In the genomic region with DNA sequence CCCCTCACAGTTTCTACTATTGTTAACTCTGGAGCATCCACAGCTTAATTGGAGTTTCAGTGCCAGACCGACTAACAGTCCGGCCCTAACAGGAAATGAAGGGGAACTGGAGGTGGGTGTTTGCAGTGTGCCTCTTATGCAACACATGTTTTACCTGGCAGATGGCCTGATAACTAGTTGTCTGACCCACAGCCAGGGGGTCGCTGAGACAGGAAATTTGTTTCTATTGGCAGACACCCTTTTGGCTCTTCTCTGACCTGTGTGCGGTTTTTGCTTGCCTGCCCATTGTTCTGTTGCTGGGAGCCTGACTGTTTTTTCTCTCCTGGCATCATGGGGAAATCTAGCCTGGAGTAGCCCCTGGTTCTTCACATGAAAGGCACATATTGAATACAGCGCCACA, we compare ENCODE assay signal across 30 cellular contexts.
DNase-seq lines count a peak whose midpoint lies in the region; ATAC-seq, FAIRE-seq and TF ChIP-seq lines count a peak whose summit lies in the region.
"Had no signal": no experiment of that assay in that cellular context is flagged by ENCODE, and none has a peak within 500 bp of the region (broad histone marks: within the 10 kb centered on the region; RNA-seq: fewer than 3 reads in every experiment).

No MANE protein-coding gene starts in this region.

- TF ChIP-seq EP300 in gastroesophageal sphincter (IDR thresholded peaks at IDR 0.05), result no peak

- no peaks in the 10 kb centered on the region; the same call in 1 of the 2 replicates for H3K4me1 ChIP-seq in H9 (ENCODE audit: insufficient read depth, low read length)
- no peaks in the 10 kb centered on the region for H3K4me1 ChIP-seq in astrocyte (ENCODE audit: insufficient read depth, low read length)
- no peaks in the 10 kb centered on the region for H3K4me1 ChIP-seq in gastroesophageal sphincter
- no peaks in the 10 kb centered on the region; the same call in 1 of the 2 replicates for H3K4me1 ChIP-seq in HAP-1
- H3K4me1 ChIP-seq: adrenal gland, psoas muscle, tibial artery had no signal

- H4K91ac ChIP-seq in H9 (ENCODE audit: insufficient read length, low read depth, low read length), result no peak overlapping the region

- no peak overlapping the region for H3K23ac ChIP-seq in H9 (ENCODE audit: insufficient read length, low read depth, low read length)

- DNase-seq in H9 (no peak), astrocyte (ENCODE audit: low read depth) (peak; percentile 41), skeletal muscle cell (ENCODE audit: low read depth) (peak; percentile 30), HAP-1 (ENCODE audit: low spot score in 2 of 2) (no peak)
- DNase-seq in activated CD8-positive, alpha-beta memory T cell treated with anti-CD3 and anti-CD28 coated beads, Interleukin-2, amount 50 U/mL, for 48 hours, result no peak
- DNase-seq: activated CD4-positive, alpha-beta memory T cell treated with anti-CD3 and anti-CD28 coated beads for 36 hours; activated CD4-positive, CD25-positive, alpha-beta regulatory T cell treated with anti-CD3 and anti-CD28 coated beads, Interleukin-2, amount 50 U/mL, for 72 hours; activated naive CD4-positive, alpha-beta T cell treated with anti-CD3 and anti-CD28 coated beads for 36 hours; adrenal gland; CD8-positive, alpha-beta memory T cell; effector CD4-positive, alpha-beta T cell; HFFc6; left ventricle myocardium superior; midbrain; naive B cell; NCI-H1092 treated with DMSO at 0.1 percent for 48 hours; NCI-H1694 treated with DMSO at 0.1 percent for 48 hours; NCI-H2171 treated with DMSO at 0.1 percent for 48 hours; NCI-H524; psoas muscle; SK-N-SH; stimulated activated CD4-positive, alpha-beta T cell treated with anti-CD3 and anti-CD28 coated beads, Interleukin-4, amount 100 ng/mL, for 1 hour; T-helper 17 cell; tibial artery had no signal

- H3K23me2 ChIP-seq in H9 (ENCODE audit: insufficient read length, low read depth, low read length, poor library complexity, severe bottlenecking), result no peaks in the 10 kb centered on the region

- H3K9me3 ChIP-seq in H9 (ENCODE audit: control insufficient read depth, low read depth, low read length) (no peaks in the 10 kb centered on the region), astrocyte (ENCODE audit: insufficient read depth, low read depth, low read length) (no peaks in the 10 kb centered on the region), gastroesophageal sphincter (no peaks in the 10 kb centered on the region), HAP-1 (no peaks in the 10 kb centered on the region)
- H3K9me3 ChIP-seq: adrenal gland, psoas muscle, SK-N-SH, tibial artery had no signal

- H3K27ac Mint-ChIP-seq in H9 (peak overlapping the region; percentile 36 to 69 (median 59); a peak in 5 of 7 replicates), astrocyte (ENCODE audit: unreplicated experiment) (no peak overlapping the region)
- H3K27ac Mint-ChIP-seq: activated CD4-positive, alpha-beta memory T cell treated with anti-CD3 and anti-CD28 coated beads for 36 hours; activated naive CD4-positive, alpha-beta T cell treated with anti-CD3 and anti-CD28 coated beads for 36 hours; CD8-positive, alpha-beta memory T cell; HFFc6; naive B cell; T-helper 17 cell had no signal

- no peak overlapping the region for H2BK15ac ChIP-seq in H9 (ENCODE audit: low read depth, low read length)

- TF ChIP-seq POLR2A in gastroesophageal sphincter (IDR thresholded peaks at IDR 0.05), result no peak

- H3K4ac ChIP-seq in H9 (ENCODE audit: low read depth, low read length), result no peak overlapping the region

- WGBS in H9 (ENCODE audit: extremely low coverage, insufficient read length, low lambda C conversion rate), result no CpG with 5 or more reads among the region's 5 CpGs
- 65 to 68% methylated on average over 2 to 4 of the region's 5 CpGs for WGBS in gastroesophageal sphincter (ENCODE audit: low coverage in 1 of 2), 2 donors

- H3K79me1 ChIP-seq in H9 (ENCODE audit: insufficient read depth, low read depth, low read length, poor library complexity, severe bottlenecking), result no peaks in the 10 kb centered on the region

- H3K27ac ChIP-seq in H9 (ENCODE audit: insufficient read length, low read depth, low read length), result peak overlapping the region; percentile 33
- no peak overlapping the region for H3K27ac ChIP-seq in astrocyte (ENCODE audit: low read depth, low read length)
- no peak overlapping the region for H3K27ac ChIP-seq in gastroesophageal sphincter
- H3K27ac ChIP-seq: adrenal gland, epithelial cell of prostate, psoas muscle, tibial artery had no signal

- H2BK5ac ChIP-seq in H9 (ENCODE audit: insufficient read length, low read length), result no peak overlapping the region

- no peak for FAIRE-seq in astrocyte (lab: Jason Lieb, UNC)
- FAIRE-seq: keratinocyte had no signal

- H3K27me3 ChIP-seq in H9 (ENCODE audit: insufficient read depth, low read length) (no peaks in the 10 kb centered on the region), astrocyte (ENCODE audit: insufficient read depth, low read length) (no peaks in the 10 kb centered on the region), gastroesophageal sphincter (no peaks in the 10 kb centered on the region), HAP-1 (ENCODE audit: low read depth) (no peaks in the 10 kb centered on the region)
- H3K27me3 ChIP-seq: adrenal gland, tibial artery had no signal

- H3K56ac ChIP-seq in H9 (ENCODE audit: insufficient read length, low read depth, low read length), result no peak overlapping the region

- H2BK12ac ChIP-seq in H9 (ENCODE audit: insufficient read length, low read depth, low read length), result no peak overlapping the region

- no peaks in the 10 kb centered on the region for H3K36me3 ChIP-seq in astrocyte (ENCODE audit: insufficient read depth, low read length)
- H3K36me3 ChIP-seq in gastroesophageal sphincter, result no peaks in the 10 kb centered on the region
- H3K36me3 ChIP-seq in HAP-1 (replicated peaks), result no peaks in the 10 kb centered on the region
- H3K36me3 ChIP-seq: adrenal gland, tibial artery had no signal

- no peak overlapping the region for H3T11ph ChIP-seq in H9 (ENCODE audit: low read length)

- ATAC-seq in gastroesophageal sphincter (peak; percentile 53), GM18517 (IDR thresholded peaks at IDR 0.05; ENCODE audit: unreplicated experiment) (no peak)
- ATAC-seq: psoas muscle, Right ventricle myocardium inferior, sciatic nerve, T-helper 17 cell had no signal

- H3K4me1 Mint-ChIP-seq in H9 (peaks cover 12 to 20% of the 10 kb centered on the region in 2 experiments), astrocyte (ENCODE audit: low read depth, unreplicated experiment) (no peaks in the 10 kb centered on the region)
- H3K4me1 Mint-ChIP-seq: CD8-positive, alpha-beta memory T cell; naive B cell; T-helper 17 cell had no signal

- H2BK120ac ChIP-seq in H9 (ENCODE audit: low read depth, low read length, poor library complexity, severe bottlenecking), result no peak overlapping the region

- no peak overlapping the region for H3K9ac ChIP-seq in H9 (ENCODE audit: extremely low read depth, insufficient read length, low read length)
- H3K9ac ChIP-seq in astrocyte (ENCODE audit: low read length), result no peak overlapping the region
- H3K9ac ChIP-seq: SK-N-SH had no signal

- TF ChIP-seq CTCF in H9 (conservative IDR thresholded peaks at IDR 0.05) (no peak), astrocyte (IDR thresholded peaks at IDR 0.05; ENCODE audit: insufficient read depth, low read depth, low read length) (no peak), gastroesophageal sphincter (IDR thresholded peaks at IDR 0.05) (no peak)

- no peak overlapping the region for H4K8ac ChIP-seq in H9 (replicated peaks; ENCODE audit: insufficient read length, low read depth, low read length)

- H3K79me2 ChIP-seq in H9 (ENCODE audit: insufficient read depth, low read length), result no peaks in the 10 kb centered on the region
- H3K79me2 ChIP-seq in astrocyte (ENCODE audit: insufficient read depth, low read length), result no peaks in the 10 kb centered on the region

- H3K27me3 Mint-ChIP-seq in H9 (ENCODE audit: low read depth) (no peaks in the 10 kb centered on the region), astrocyte (ENCODE audit: low read depth, unreplicated experiment) (no peaks in the 10 kb centered on the region)
- H3K27me3 Mint-ChIP-seq: activated CD4-positive, alpha-beta memory T cell treated with anti-CD3 and anti-CD28 coated beads for 36 hours; CD8-positive, alpha-beta memory T cell; naive B cell; T-helper 17 cell had no signal

- H3K4me3 ChIP-seq in astrocyte (ENCODE audit: insufficient read depth, low read depth, low read length), result no peak overlapping the region
- H3K4me3 ChIP-seq in gastroesophageal sphincter, result no peak overlapping the region
- H3K4me3 ChIP-seq in skeletal muscle cell (ENCODE audit: low read depth, low read length), result no peak overlapping the region
- no peak overlapping the region for H3K4me3 ChIP-seq in HAP-1
- H3K4me3 ChIP-seq: adrenal gland, psoas muscle, tibial artery had no signal

- H4K20me1 ChIP-seq in H9 (ENCODE audit: control insufficient read depth, insufficient read depth, insufficient read length) (no peaks in the 10 kb centered on the region), astrocyte (ENCODE audit: insufficient read depth, low read length) (no peaks in the 10 kb centered on the region)

- no peak overlapping the region for H3K4me2 ChIP-seq in H9 (ENCODE audit: insufficient read depth, insufficient read length, low read length)
- H3K4me2 ChIP-seq in astrocyte (ENCODE audit: low read length), result no peak overlapping the region
- H3K4me2 ChIP-seq: SK-N-SH had no signal

- peaks cover 0 to 9% of the 10 kb centered on the region in 2 experiments; a peak in 2 of 5 replicates for H3K9me3 Mint-ChIP-seq in H9
- no peaks in the 10 kb centered on the region for H3K9me3 Mint-ChIP-seq in astrocyte (ENCODE audit: unreplicated experiment)
- H3K9me3 Mint-ChIP-seq: HFFc6 had no signal

- in situ Hi-C loops in HAP-1 (cut with MboI; ENCODE audit: low sequenced_read_pairs), result no loop called here

- H3K36me3 Mint-ChIP-seq in H9 (ENCODE audit: insufficient read depth in 1 of 3, low read depth in 3 of 3), result peaks cover 0 to 12% (median 0%) of the 10 kb centered on the region in 3 experiments; a peak in 3 of 7 replicates
- no peaks in the 10 kb centered on the region for H3K36me3 Mint-ChIP-seq in astrocyte (ENCODE audit: low read depth, unreplicated experiment)
- H3K36me3 Mint-ChIP-seq: activated CD4-positive, alpha-beta memory T cell treated with anti-CD3 and anti-CD28 coated beads for 36 hours; CD8-positive, alpha-beta memory T cell; naive B cell had no signal

- H3K4me3 Mint-ChIP-seq in H9 (no peak overlapping the region), astrocyte (ENCODE audit: unreplicated experiment) (no peak overlapping the region)
- H3K4me3 Mint-ChIP-seq: activated CD4-positive, alpha-beta memory T cell treated with anti-CD3 and anti-CD28 coated beads for 36 hours; activated naive CD4-positive, alpha-beta T cell treated with anti-CD3 and anti-CD28 coated beads for 36 hours; HFFc6; naive B cell; T-helper 17 cell had no signal

- H3K18ac ChIP-seq in H9 (ENCODE audit: insufficient read length, low read depth, low read length), result peak overlapping the region; percentile 15

- H3K14ac ChIP-seq in H9 (ENCODE audit: insufficient read depth, low read length), result no peak overlapping the region

- peak overlapping the region; percentile 44 for H2AFZ ChIP-seq in H9 (ENCODE audit: low read length)
- H2AFZ ChIP-seq in astrocyte (ENCODE audit: low read depth, low read length), result no peak overlapping the region

- H2AK5ac ChIP-seq in H9 (ENCODE audit: insufficient read length, low read length), result no peak overlapping the region

- no peak overlapping the region for H2BK20ac ChIP-seq in H9 (ENCODE audit: low read depth, low read length, poor library complexity, severe bottlenecking)

- H4K5ac ChIP-seq in H9 (ENCODE audit: insufficient read length, low read depth, low read length), result no peak overlapping the region

Comparison
In these comparisons a context has a peak if more than half of its experiments do, and no peak if none do; other contexts are left out.
1. DNase-seq: peak in astrocyte (single experiment) and skeletal muscle cell (single experiment); none in H9 (single experiment), activated CD8-positive, alpha-beta memory T cell treated with anti-CD3 and anti-CD28 coated beads, Interleukin-2, amount 50 U/mL, for 48 hours (single experiment) and HAP-1 (0 of 2).